In genomic region chr13:108572782-108573211, GRCh38 we compare ENCODE assay signal across 20 cellular contexts.
"Had no signal": no experiment of that assay in that cellular context is flagged by ENCODE, and none has a peak within 500 bp of the region (broad histone marks: within the 10 kb centered on the region; RNA-seq: fewer than 3 reads in every experiment).

No MANE protein-coding gene starts in this region.

- H3K27ac ChIP-seq: dorsolateral prefrontal cortex, hepatocyte, neutrophil, parathyroid adenoma, sigmoid colon, spleen, suprapubic skin had no signal

- H3K36me3 Mint-ChIP-seq: activated naive CD8-positive, alpha-beta T cell treated with anti-CD3 and anti-CD28 coated beads, Interleukin-2, amount 10 ng/mL, durations not matched to agents 7 days and 5 days; natural killer cell had no signal

- H3K27me3 Mint-ChIP-seq: activated naive CD8-positive, alpha-beta T cell treated with anti-CD3 and anti-CD28 coated beads, Interleukin-2, amount 10 ng/mL, durations not matched to agents 7 days and 5 days had no signal

- H3K9me3 Mint-ChIP-seq: activated naive CD8-positive, alpha-beta T cell treated with anti-CD3 and anti-CD28 coated beads, Interleukin-2, amount 10 ng/mL, durations not matched to agents 7 days and 5 days; stimulated activated naive CD8-positive, alpha-beta T cell treated with anti-CD3 and anti-CD28 coated beads, Interleukin-15, Interleukin-2, amounts not matched to agents 100 ng/mL and 50 ng/mL, for 24 hours; T-helper 1 cell treated with Interleukin-12 subunit alpha and Interleukin-12 subunit beta and Interleukin-4 antibody, amounts not matched to agents 30 μg/mL and 1 μg/mL, for 36 hours had no signal

- H3K4me1 Mint-ChIP-seq: activated naive CD8-positive, alpha-beta T cell treated with anti-CD3 and anti-CD28 coated beads, Interleukin-2, amount 10 ng/mL, durations not matched to agents 7 days and 5 days; natural killer cell had no signal

- H3K27ac Mint-ChIP-seq: activated naive CD8-positive, alpha-beta T cell treated with anti-CD3 and anti-CD28 coated beads, Interleukin-2, amount 10 ng/mL, durations not matched to agents 7 days and 5 days; natural killer cell; stimulated activated naive CD8-positive, alpha-beta T cell treated with anti-CD3 and anti-CD28 coated beads, Interleukin-15, Interleukin-2, amounts not matched to agents 100 ng/mL and 50 ng/mL, for 24 hours; T-helper 1 cell treated with Interleukin-12 subunit alpha and Interleukin-12 subunit beta and Interleukin-4 antibody, amounts not matched to agents 30 μg/mL and 1 μg/mL, for 36 hours had no signal

- H3K4me3 Mint-ChIP-seq: activated naive CD8-positive, alpha-beta T cell treated with anti-CD3 and anti-CD28 coated beads, Interleukin-2, amount 10 ng/mL, durations not matched to agents 7 days and 5 days; natural killer cell; stimulated activated naive CD8-positive, alpha-beta T cell treated with anti-CD3 and anti-CD28 coated beads, Interleukin-15, Interleukin-2, amounts not matched to agents 100 ng/mL and 50 ng/mL, for 24 hours; T-helper 1 cell treated with Interleukin-12 subunit alpha and Interleukin-12 subunit beta and Interleukin-4 antibody, amounts not matched to agents 30 μg/mL and 1 μg/mL, for 36 hours had no signal

- H3K4me3 ChIP-seq: dorsolateral prefrontal cortex, hepatocyte, sigmoid colon, spleen, suprapubic skin had no signal

- DNase-seq: activated CD4-positive, alpha-beta T cell treated with anti-CD3 and anti-CD28 coated beads, Interleukin-2, amount 50 U/mL, for 1 hour; activated naive CD4-positive, alpha-beta T cell; activated naive CD8-positive, alpha-beta T cell treated with anti-CD3 and anti-CD28 coated beads, Interleukin-2, amount 10 ng/mL, durations not matched to agents 7 days and 5 days; activated T-cell treated with anti-CD3 and anti-CD28 coated beads for 4 hours; anterior cingulate cortex; dorsolateral prefrontal cortex; left ventricle myocardium superior; mesenchymal stem cell; natural killer cell; sigmoid colon; spleen; trophoblast cell had no signal

- ATAC-seq: activated CD4-positive, CD25-positive, alpha-beta regulatory T cell treated with anti-CD3 and anti-CD28 coated beads, Interleukin-2, amount 50 U/mL, for 24 hours; esophagus mucosa; left ventricle myocardium superior; natural killer cell had no signal
